ENCODE assay signal across 8 cellular contexts in genomic region chr1:228648647-228649383, GRCh38.
DNase-seq lines count a peak whose midpoint lies in the region; ATAC-seq and TF ChIP-seq lines count a peak whose summit lies in the region.
"Had no signal": no experiment of that assay in that cellular context is flagged by ENCODE, and none has a peak within 500 bp of the region (broad histone marks: within the 10 kb centered on the region; RNA-seq: fewer than 3 reads in every experiment).

No MANE protein-coding gene starts in this region.

- TF ChIP-seq CTCF in CD8-positive, alpha-beta T cell (IDR thresholded peaks at IDR 0.05), result no peak
- TF ChIP-seq CTCF in mammary epithelial cell (conservative IDR thresholded peaks at IDR 0.05 in 1 of 2, IDR thresholded peaks at IDR 0.05 in 1 of 2; ENCODE audit: extremely low read depth in 1 of 2, insufficient read depth in 1 of 2, low read depth in 1 of 2, low read length in 2 of 2) (no peak), nephron progenitor cell (IDR thresholded peaks at IDR 0.05) (no peak), lower leg skin (IDR thresholded peaks at IDR 0.05) (no peak)

- peaks cover 24% of the 10 kb centered on the region for H3K4me1 Mint-ChIP-seq in CD8-positive, alpha-beta T cell (ENCODE audit: low read depth)
- H3K4me1 Mint-ChIP-seq in nephron progenitor cell, result peaks cover 28% of the 10 kb centered on the region

- ATAC-seq in CD8-positive, alpha-beta T cell, result no peak

- BruUV-seq in mammary epithelial cell (replicated peaks; lab: Mats Ljungman, UMichigan), result TSS peak; percentile 47

- no peaks in the 10 kb centered on the region for H4K20me1 ChIP-seq in mammary epithelial cell (ENCODE audit: insufficient read depth, low read length)

- H3K27ac ChIP-seq in CD8-positive, alpha-beta T cell (ENCODE audit: low read depth, low read length), result no peak overlapping the region
- no peak overlapping the region for H3K27ac ChIP-seq in HUES6 (ENCODE audit: low read depth, low read length)
- H3K27ac ChIP-seq in mammary epithelial cell (ENCODE audit: insufficient read depth, low read depth, low read length), result no peak overlapping the region

- H3K4me2 ChIP-seq in mammary epithelial cell (ENCODE audit: insufficient read depth, low read depth, low read length), result peak overlapping the region; percentile 96

- DNase-seq in CD8-positive, alpha-beta T cell, result no peak
- DNase-seq in mammary epithelial cell (no peak), nephron progenitor cell (no peak), C1 segment of cervical spinal cord (lab: John Stamatoyannopoulos, UW) (no peak), lower leg skin (ENCODE audit: low spot score in 2 of 2) (no peak), NCI-H524 (lab: John Stamatoyannopoulos, UW) (no peak)
- DNase-seq: cortex of kidney had no signal

- no peak overlapping the region for H3K4me3 ChIP-seq in CD8-positive, alpha-beta T cell (ENCODE audit: low read depth, low read length)
- peak overlapping the region; percentile 81; the same call in 1 of the 2 replicates for H3K4me3 ChIP-seq in HUES6 (ENCODE audit: low read depth, low read length)
- peak overlapping the region in 1 of 3 experiments; percentile 58 for H3K4me3 ChIP-seq in mammary epithelial cell (replicated peaks in 1 of 3; ENCODE audit: insufficient read depth in 1 of 3, low read depth in 2 of 3, low read length in 3 of 3)
- no peak overlapping the region for H3K4me3 ChIP-seq in lower leg skin (ENCODE audit: low read depth, poor library complexity, severe bottlenecking)

- dilution Hi-C loops in mammary epithelial cell (cut with HindIII; ENCODE audit: low sequenced_read_pairs), result no loop called here

- no peak overlapping the region for H3K9ac ChIP-seq in HUES6 (ENCODE audit: low read length)
- H3K9ac ChIP-seq in mammary epithelial cell (ENCODE audit: insufficient read depth, low read length), result no peak overlapping the region

- no peaks in the 10 kb centered on the region for H3K9me3 ChIP-seq in CD8-positive, alpha-beta T cell (ENCODE audit: low read length)
- no peaks in the 10 kb centered on the region for H3K9me3 ChIP-seq in HUES6 (ENCODE audit: control insufficient read depth, insufficient read depth, low read depth, low read length)
- H3K9me3 ChIP-seq in mammary epithelial cell (replicated peaks; ENCODE audit: insufficient read depth, low read length), result no peaks in the 10 kb centered on the region

- peak overlapping the region; percentile 94 for H3K4me3 Mint-ChIP-seq in CD8-positive, alpha-beta T cell
- H3K4me3 Mint-ChIP-seq in nephron progenitor cell, result peak overlapping the region; percentile 93

- intact Hi-C loops in CD8-positive, alpha-beta T cell (cut with DNase I, micrococcal nuclease), result no loop called here
- intact Hi-C loops in mammary epithelial cell (cut with micrococcal nuclease) (no loop called here), lower leg skin (cut with DNase I; ENCODE audit: low total_unique reads) (no loop called here)

- no peak for TF ChIP-seq POLR2A in lower leg skin (IDR thresholded peaks at IDR 0.05)

- no peaks in the 10 kb centered on the region for H3K9me3 Mint-ChIP-seq in CD8-positive, alpha-beta T cell
- H3K9me3 Mint-ChIP-seq in nephron progenitor cell, result no peaks in the 10 kb centered on the region

- H3K79me2 ChIP-seq in mammary epithelial cell (ENCODE audit: insufficient read depth, low read length), result no peaks in the 10 kb centered on the region

- no peaks in the 10 kb centered on the region for H3K36me3 ChIP-seq in CD8-positive, alpha-beta T cell (ENCODE audit: insufficient read depth, low read length)
- H3K36me3 ChIP-seq in HUES6 (ENCODE audit: control insufficient read depth, insufficient read depth, low read length) (no peaks in the 10 kb centered on the region), mammary epithelial cell (ENCODE audit: insufficient read depth, low read length) (no peaks in the 10 kb centered on the region)

- CTCF ChIA-PET in CD8-positive, alpha-beta T cell (lab: Charles Lee), result no interaction called here
- CTCF ChIA-PET in mammary epithelial cell (lab: Charles Lee; ENCODE audit: low non-redundant PET), result no interaction called here

- H3K27me3 ChIP-seq in CD8-positive, alpha-beta T cell (ENCODE audit: insufficient read depth, low read length), result peaks cover 21% of the 10 kb centered on the region
- H3K27me3 ChIP-seq in HUES6 (ENCODE audit: control insufficient read depth, insufficient read depth, low read length) (peaks cover 57% of the 10 kb centered on the region), mammary epithelial cell (ENCODE audit: insufficient read depth, low read length) (no peaks in the 10 kb centered on the region)

- peak overlapping the region; percentile 89 for H2AFZ ChIP-seq in mammary epithelial cell (ENCODE audit: low read depth, low read length)

- in situ Hi-C loops in mammary epithelial cell (cut with MboI; ENCODE audit: low sequenced_read_pairs in 2 of 2), result no loop called here

- WGBS in mammary epithelial cell (ENCODE audit: low coverage, missing lambda C conversion rate), result 94% methylated on average over 16 of the region's 16 CpGs
- 77 to 78% methylated on average over 16 of the region's 16 CpGs for WGBS in lower leg skin, 2 donors

- H3K36me3 Mint-ChIP-seq in CD8-positive, alpha-beta T cell, result peaks cover 5% of the 10 kb centered on the region
- no peaks in the 10 kb centered on the region for H3K36me3 Mint-ChIP-seq in nephron progenitor cell (ENCODE audit: low read depth)

- peaks cover 45% of the 10 kb centered on the region for H3K27me3 Mint-ChIP-seq in CD8-positive, alpha-beta T cell (ENCODE audit: low read depth)
- peaks cover 46% of the 10 kb centered on the region for H3K27me3 Mint-ChIP-seq in nephron progenitor cell (ENCODE audit: low read depth, poor library complexity)

- H3K27ac Mint-ChIP-seq in CD8-positive, alpha-beta T cell, result no peak overlapping the region
- no peak overlapping the region for H3K27ac Mint-ChIP-seq in nephron progenitor cell

- H3K4me1 ChIP-seq in CD8-positive, alpha-beta T cell (ENCODE audit: insufficient read depth, low read length), result peaks cover 23% of the 10 kb centered on the region
- H3K4me1 ChIP-seq in HUES6 (ENCODE audit: control insufficient read depth, insufficient read depth, low read length) (no peaks in the 10 kb centered on the region), mammary epithelial cell (ENCODE audit: insufficient read depth, low read length) (peaks cover 18% of the 10 kb centered on the region)

- POLR2A ChIA-PET in CD8-positive, alpha-beta T cell (lab: Charles Lee), result interaction anchor here (0.7 kb wide), 1 partner anchor 193 kb away, joined by 3 read pairs; no protein-coding TSS in a partner anchor
